In genomic region chr3:98735296-98735695, GRCh38 we compare ENCODE assay signal across 20 cellular contexts. TPM values are rescaled to one million over a fixed set of nuclear protein-coding genes. Genes with fewer than 3 reads are reported as not detected.
DNase-seq lines count a peak whose midpoint lies in the region; ATAC-seq, FAIRE-seq and TF ChIP-seq lines count a peak whose summit lies in the region.
"Had no signal": no experiment of that assay in that cellular context is flagged by ENCODE, and none has a peak within 500 bp of the region (broad histone marks: within the 10 kb centered on the region; RNA-seq: fewer than 3 reads in every experiment).

No MANE protein-coding gene starts in this region.

- no peaks in the 10 kb centered on the region; a peak in 1 of 5 replicates for H3K27me3 ChIP-seq in HepG2 (ENCODE audit: control insufficient read depth in 1 of 2, insufficient read depth in 2 of 2, low read length in 2 of 2)
- H3K27me3 ChIP-seq in right lobe of liver, result no peaks in the 10 kb centered on the region
- H3K27me3 ChIP-seq in GM12878 (replicated peaks in 1 of 2; ENCODE audit: control insufficient read depth in 2 of 2, insufficient read depth in 2 of 2, low read length in 1 of 2), result no peaks in the 10 kb centered on the region
- H3K27me3 ChIP-seq: SJCRH30 had no signal

- H3K9me3 ChIP-seq in HepG2 (ENCODE audit: low read length) (no peaks in the 10 kb centered on the region), right lobe of liver (no peaks in the 10 kb centered on the region), GM12878 (replicated peaks; ENCODE audit: control insufficient read depth, insufficient read depth, low read length) (no peaks in the 10 kb centered on the region)
- H3K9me3 ChIP-seq: A549, SJCRH30 had no signal

- RAD21 ChIA-PET in GM12878 (lab: Charles Lee; ENCODE audit: unreplicated experiment), result interaction anchor here (0.6 to 7.4 kb wide), 13 partner anchors 10 to 173 kb away, joined by 3 to 48 read pairs (median 5); no protein-coding TSS in a partner anchor

- no peak overlapping the region for H3K4me3 ChIP-seq in HepG2 (replicated peaks in 1 of 3; ENCODE audit: insufficient read depth in 1 of 3, low read depth in 2 of 3, low read length in 3 of 3)
- H3K4me3 ChIP-seq in right lobe of liver, result no peak overlapping the region
- H3K4me3 ChIP-seq in GM12878, result peak overlapping the region; percentile 41
- H3K4me3 ChIP-seq: A549, GM23248, SJCRH30 had no signal

- H2AFZ ChIP-seq in HepG2 (ENCODE audit: low read length), result no peak overlapping the region
- no peak overlapping the region for H2AFZ ChIP-seq in GM12878 (ENCODE audit: control insufficient read depth, low read depth, low read length)
- H2AFZ ChIP-seq: GM23248 had no signal

- H3K27me3 Mint-ChIP-seq in nephron progenitor cell (ENCODE audit: low read depth, poor library complexity) (peaks cover 4% of the 10 kb centered on the region), type B pancreatic cell (peaks cover 4% of the 10 kb centered on the region)
- peaks cover 53 to 55% of the 10 kb centered on the region in 2 donors for H3K27me3 Mint-ChIP-seq in stimulated activated naive B cell treated with anti-CD40 and anti-IgM and Interleukin-4, amounts not matched to agents 10 μg/mL and 1 μg/mL and 100 μg/mL, for 72 hours

- CTCF ChIA-PET in HepG2 (lab: Yijun Ruan, JAX; ENCODE audit: low intra/inter-chr PET ratio, low total read pairs) (no interaction called here), GM12878 (lab: Yijun Ruan, JAX) (interaction anchor here (0.8 to 1.8 kb wide), 6 partner anchors 10 to 133 kb away, joined by 3 to 6 read pairs (median 4); no protein-coding TSS in a partner anchor)

- H4K20me1 ChIP-seq in HepG2 (ENCODE audit: insufficient read depth, low read length) (no peaks in the 10 kb centered on the region; the same call in 1 of the 2 replicates), GM12878 (ENCODE audit: control insufficient read depth, insufficient read depth) (no peaks in the 10 kb centered on the region)

- BruUV-seq in HepG2 (replicated peaks; lab: Mats Ljungman, UMichigan), result no TSS peak
- BruUV-seq in GM12878 (replicated peaks; lab: Mats Ljungman, UMichigan), result no TSS peak

- POLR2A ChIA-PET in HepG2 (lab: Yijun Ruan, JAX), result interaction anchor here (1.4 kb wide), 1 partner anchor 49 kb away, joined by 3 read pairs; no protein-coding TSS in a partner anchor
- POLR2A ChIA-PET in GM12878 (lab: Charles Lee), result interaction anchor here (0.9 to 5.3 kb wide), 11 partner anchors 9 to 206 kb away, joined by 3 to 43 read pairs (median 3); partner anchors contain the start of gene CPOX

- SMC1A ChIA-PET in GM12878 (lab: Charles Lee; ENCODE audit: uncharacterized antibody, unreplicated experiment), result interaction anchor here (0.7 to 4.8 kb wide), 19 partner anchors 9 to 186 kb away, joined by 3 to 51 read pairs (median 7); partner anchors contain the start of gene ST3GAL6

- 96% methylated on average over 2 of the region's 2 CpGs for WGBS in HepG2 (ENCODE audit: low lambda C conversion rate)
- 84% methylated on average over 2 of the region's 2 CpGs for WGBS in right lobe of liver (ENCODE audit: insufficient coverage, low coverage, low lambda C conversion rate, missing lambda C conversion rate)
- WGBS in GM12878 (ENCODE audit: insufficient coverage, insufficient replicate concordance, low lambda C conversion rate, missing lambda C conversion rate), result 72% methylated on average over 2 of the region's 2 CpGs

- H3K4me2 ChIP-seq in HepG2 (ENCODE audit: low read depth, low read length) (peak overlapping the region; percentile 87), GM12878 (ENCODE audit: control insufficient read depth, insufficient read depth) (peak overlapping the region; percentile 73)
- H3K4me2 ChIP-seq: A549 had no signal

- TF ChIP-seq CTCF in HepG2 (CRISPR knock-in tag; IDR thresholded peaks at IDR 0.05), result no peak
- no peak for TF ChIP-seq CTCF in right lobe of liver (IDR thresholded peaks at IDR 0.05)
- TF ChIP-seq CTCF in GM12878 (IDR thresholded peaks at IDR 0.05 in 2 of 3, conservative IDR thresholded peaks at IDR 0.05 in 1 of 3; ENCODE audit: control insufficient read depth in 2 of 3, extremely low read depth in 1 of 3, insufficient read depth in 1 of 3, low read depth in 3 of 3, low read length in 3 of 3), result no peak
- TF ChIP-seq CTCF in nephron progenitor cell (IDR thresholded peaks at IDR 0.05), result no peak
- TF ChIP-seq CTCF in type B pancreatic cell (conservative IDR thresholded peaks at IDR 0.05), result no peak

- TF ChIP-seq POLR2A in HepG2 (IDR thresholded peaks at IDR 0.05; ENCODE audit: insufficient read depth in 1 of 2, low read depth in 2 of 2, low read length in 2 of 2) (no peak), right lobe of liver (IDR thresholded peaks at IDR 0.05) (no peak), GM12878 (IDR thresholded peaks at IDR 0.05; ENCODE audit: low read depth, low read length) (no peak), GM12891 (IDR thresholded peaks at IDR 0.05; ENCODE audit: low read depth, low read length) (no peak)

- DNase-seq in HepG2 (ENCODE audit: low spot score), result no peak
- DNase-seq in right lobe of liver, result no peak
- DNase-seq in GM12878 (ENCODE audit: low read depth, low spot score), result no peak
- no peak for DNase-seq in nephron progenitor cell
- DNase-seq in type B pancreatic cell (ENCODE audit: extremely low spot score, unreplicated experiment), result no peak
- DNase-seq in stimulated activated naive B cell treated with anti-CD40 and anti-IgM and Interleukin-4, amounts not matched to agents 10 μg/mL and 1 μg/mL and 100 μg/mL, for 72 hours, result no peak
- DNase-seq in GM12891 (ENCODE audit: insufficient read length, low spot score), result no peak
- DNase-seq in putamen (ENCODE audit: low spot score), result no peak
- DNase-seq: GM23248; MV-4-11; NCI-H1417; NCI-H1930; NCI-H446; NCI-H69; NK-92 treated with Interleukin-12 subunit alpha and Interleukin-12 subunit beta, amount 100 ng/mL, for 24 hours; SJCRH30 had no signal

- H3K4me1 Mint-ChIP-seq in nephron progenitor cell, result peaks cover 75% of the 10 kb centered on the region
- H3K4me1 Mint-ChIP-seq in type B pancreatic cell (ENCODE audit: unreplicated experiment), result peaks cover 24% of the 10 kb centered on the region
- peaks cover 14 to 35% of the 10 kb centered on the region in 2 donors for H3K4me1 Mint-ChIP-seq in stimulated activated naive B cell treated with anti-CD40 and anti-IgM and Interleukin-4, amounts not matched to agents 10 μg/mL and 1 μg/mL and 100 μg/mL, for 72 hours

- H3K79me2 ChIP-seq in HepG2 (ENCODE audit: insufficient read depth, low read length) (peaks cover 68% of the 10 kb centered on the region), GM12878 (ENCODE audit: control insufficient read depth, insufficient read depth, low read length) (peaks cover 39% of the 10 kb centered on the region)

- H3K27ac ChIP-seq in HepG2 (ENCODE audit: extremely low read length, insufficient read depth, low read length) (no peak overlapping the region), right lobe of liver (no peak overlapping the region), GM12878 (ENCODE audit: control insufficient read depth, insufficient read depth) (no peak overlapping the region)
- H3K27ac ChIP-seq: A549, C4-2B, GM23248, HL-60, RWPE1, SJCRH30 had no signal

- H3K36me3 ChIP-seq in HepG2 (replicated peaks in 1 of 2; ENCODE audit: control insufficient read depth in 1 of 2, insufficient read depth in 2 of 2, low read length in 2 of 2) (peaks cover 0 to 10% of the 10 kb centered on the region in 2 experiments; a peak in 1 of 5 replicates), right lobe of liver (no peaks in the 10 kb centered on the region), GM12878 (ENCODE audit: control insufficient read depth in 2 of 2, insufficient read depth in 2 of 2, low read length in 1 of 2) (no peaks in the 10 kb centered on the region)
- H3K36me3 ChIP-seq: SJCRH30 had no signal

- H3K9ac ChIP-seq in HepG2 (ENCODE audit: insufficient read depth, low read depth, low read length) (no peak overlapping the region), GM12878 (ENCODE audit: control insufficient read depth, insufficient read depth, low read length) (no peak overlapping the region; the same call in 1 of the 2 replicates)
- H3K9ac ChIP-seq: GM23248 had no signal

- H3K36me3 Mint-ChIP-seq in nephron progenitor cell (ENCODE audit: low read depth) (peaks cover 25% of the 10 kb centered on the region), type B pancreatic cell (peaks cover 20% of the 10 kb centered on the region)
- no peaks in the 10 kb centered on the region for H3K36me3 Mint-ChIP-seq in stimulated activated naive B cell treated with anti-CD40 and anti-IgM and Interleukin-4, amounts not matched to agents 10 μg/mL and 1 μg/mL and 100 μg/mL, for 72 hours

- H3K9me3 Mint-ChIP-seq in nephron progenitor cell (peaks cover 3% of the 10 kb centered on the region), type B pancreatic cell (peaks cover 5% of the 10 kb centered on the region)
- no peaks in the 10 kb centered on the region for H3K9me3 Mint-ChIP-seq in stimulated activated naive B cell treated with anti-CD40 and anti-IgM and Interleukin-4, amounts not matched to agents 10 μg/mL and 1 μg/mL and 100 μg/mL, for 72 hours

- FAIRE-seq in HepG2 (lab: Jason Lieb, UNC), result no peak
- FAIRE-seq in GM12878 (lab: Jason Lieb, UNC), result no peak
- no peak for FAIRE-seq in GM12891 (lab: Jason Lieb, UNC)
- FAIRE-seq: A549 had no signal

- TF ChIP-seq RAD21 in HepG2 (CRISPR knock-in tag; IDR thresholded peaks at IDR 0.05), result no peak
- TF ChIP-seq RAD21 in GM12878 (IDR thresholded peaks at IDR 0.05; ENCODE audit: insufficient read depth, low read depth, low read length), result no peak

- in situ Hi-C loops in HepG2 (cut with HindIII; ENCODE audit: extremely low pct_ligation_motif_present, low pct_unique_long_range_greater_than_20kb), result no loop called here
- in situ Hi-C loops in GM12878 (cut with MboI), result no loop called here

- peaks cover 66% of the 10 kb centered on the region for H3K4me1 ChIP-seq in HepG2 (ENCODE audit: insufficient read depth, low read length)
- peaks cover 0 to 31% (median 3%) of the 10 kb centered on the region in 4 donors for H3K4me1 ChIP-seq in right lobe of liver
- no peaks in the 10 kb centered on the region for H3K4me1 ChIP-seq in GM12878 (ENCODE audit: control insufficient read depth, insufficient read depth, low read length)
- H3K4me1 ChIP-seq: SJCRH30 had no signal

- H3K4me3 Mint-ChIP-seq in nephron progenitor cell, result peak overlapping the region; percentile 93
- peak overlapping the region; percentile 77 for H3K4me3 Mint-ChIP-seq in type B pancreatic cell
- no peak overlapping the region for H3K4me3 Mint-ChIP-seq in stimulated activated naive B cell treated with anti-CD40 and anti-IgM and Interleukin-4, amounts not matched to agents 10 μg/mL and 1 μg/mL and 100 μg/mL, for 72 hours

- H3K27ac Mint-ChIP-seq in nephron progenitor cell (no peak overlapping the region), type B pancreatic cell (no peak overlapping the region)
- H3K27ac Mint-ChIP-seq in stimulated activated naive B cell treated with anti-CD40 and anti-IgM and Interleukin-4, amounts not matched to agents 10 μg/mL and 1 μg/mL and 100 μg/mL, for 72 hours, result no peak overlapping the region

- TF ChIP-seq EP300 in HepG2 (IDR thresholded peaks at IDR 0.05; ENCODE audit: low read depth in 2 of 2, low read length in 2 of 2) (no peak), HepG2 (CRISPR knock-in tag; IDR thresholded peaks at IDR 0.05; ENCODE audit: borderline replicate concordance) (no peak), GM12878 (IDR thresholded peaks at IDR 0.05; ENCODE audit: borderline replicate concordance in 1 of 2, control insufficient read depth in 1 of 2, low read depth in 2 of 2, low read length in 2 of 2) (no peak)

- intact Hi-C loops in HepG2 (cut with micrococcal nuclease; ENCODE audit: unreplicated experiment) (no loop called here), right lobe of liver (cut with DNase I) (loop anchor here in 1 of 2 donors (10.0 kb wide), 1 partner anchor 50 kb away; no protein-coding TSS in a partner anchor), GM12878 (cut with micrococcal nuclease; ENCODE audit: unreplicated experiment) (no loop called here)

- no peak for ATAC-seq in HepG2
- ATAC-seq in right lobe of liver, result no peak
- no peak for ATAC-seq in GM12878
- no peak for ATAC-seq in stimulated activated naive B cell treated with anti-CD40 and anti-IgM and Interleukin-4, amounts not matched to agents 10 μg/mL and 1 μg/mL and 100 μg/mL, for 72 hours (replicated peaks)
- ATAC-seq: A549 had no signal

RNA-seq across cellular contexts. Expression of gene ST3GAL6, which starts 27.8 kb away (rescaled TPM):
- total RNA-seq in HepG2 (2016; rRNA removed; fragmentation: Illumina TruSeq; extraction: Trizol), result 16.3 and 23.2 TPM in 2 replicates
- 42.6 and 48.7 TPM in 2 replicates for total RNA-seq in HepG2 (2016; cell fraction: cytosol; rRNA removed; fragmentation: Illumina TruSeq; extraction: Trizol; ENCODE audit: low read depth)
- 18.1 and 25.7 TPM in 2 replicates for total RNA-seq in HepG2 (2016; cell fraction: insoluble cytoplasmic fraction; rRNA removed; fragmentation: Illumina TruSeq; extraction: Trizol)
- 26.9 and 29.4 TPM in 2 replicates for total RNA-seq in HepG2 (2016; cell fraction: membrane; rRNA removed; fragmentation: Illumina TruSeq; extraction: Trizol)
- total RNA-seq in HepG2 (2016; cell fraction: nucleus; rRNA removed; fragmentation: Illumina TruSeq; extraction: Trizol), result 36.0 and 39.4 TPM in 2 replicates
- polyA plus RNA-seq in HepG2 (2011; rRNA removed), result 11.7 and 17.5 TPM in 2 replicates
- polyA plus RNA-seq in HepG2 (2011; cell fraction: cytosol; rRNA removed), result 6.4 and 9.1 TPM in 2 replicates
- 12.3 and 12.7 TPM in 2 replicates for polyA plus RNA-seq in HepG2 (2011; cell fraction: nucleus; rRNA removed)
- polyA plus RNA-seq in HepG2 (2012), result 12.2 and 16.3 TPM in 2 replicates
- 8.6 and 11.5 TPM in 2 replicates for polyA plus RNA-seq in HepG2 (2016; cell fraction: cytosol; fragmentation: Illumina TruSeq; extraction: Trizol; ENCODE audit: low read depth)
- polyA plus RNA-seq in HepG2 (2016; cell fraction: insoluble cytoplasmic fraction; fragmentation: Illumina TruSeq; extraction: Trizol; ENCODE audit: low read depth), result 18.1 and 18.9 TPM in 2 replicates
- 13.3 and 15.7 TPM in 2 replicates for polyA plus RNA-seq in HepG2 (2016; cell fraction: membrane; fragmentation: Illumina TruSeq; extraction: Trizol; ENCODE audit: low read depth)
- 68.6 and 70.2 TPM in 2 replicates for polyA plus RNA-seq in HepG2 (2016; cell fraction: nucleus; fragmentation: Illumina TruSeq; extraction: Trizol; ENCODE audit: insufficient read depth, low read depth)
- 12.2 TPM in 1 of 2 replicates, not detected in the other for polyA minus RNA-seq in HepG2 (2011; rRNA and poly(A)+ RNA removed; ENCODE audit: low replicate concordance)
- 13.5 and 16.5 TPM in 2 replicates for polyA minus RNA-seq in HepG2 (2011; cell fraction: cytosol; rRNA and poly(A)+ RNA removed)
- 33.6 and 35.4 TPM in 2 replicates for polyA minus RNA-seq in HepG2 (2011; cell fraction: nucleus; rRNA and poly(A)+ RNA removed)
- 10 to 100 TPM; 17.8 to 69.6 (median 31.5) TPM for total RNA-seq in right lobe of liver
- 172 and 176 TPM in 2 replicates for total RNA-seq in GM12878 (2013; cell fraction: nucleolus; rRNA removed)
- total RNA-seq in GM12878 (2014; rRNA removed), result 35.4 and 43.9 TPM in 2 replicates
- 38.6 and 39.2 TPM in 2 replicates for total RNA-seq in GM12878 (2014; rRNA removed; fragmentation: Illumina TruSeq; extraction: Trizol)
- total RNA-seq in GM12878 (2021), result 36.2 TPM in 2 replicates
- polyA plus RNA-seq in GM12878 (2011; ENCODE audit: low read depth), result 3.2 TPM
- polyA plus RNA-seq in GM12878 (2011; rRNA removed), result 20.2 and 31.3 TPM in 2 replicates
- polyA plus RNA-seq in GM12878 (2011; cell fraction: cytosol; rRNA removed), result 6.9 and 9.8 TPM in 2 replicates
- 21.4 and 27.9 TPM in 2 replicates for polyA plus RNA-seq in GM12878 (2011; cell fraction: nucleus; rRNA removed)
- 6.3 and 11.1 TPM in 2 replicates for polyA plus RNA-seq in GM12878 (2012)
- 38.8 and 58.0 TPM in 2 replicates for polyA plus RNA-seq in GM12878 (2014; fragmentation: Illumina TruSeq; extraction: Trizol)
- 10 to 100 TPM; 19.5 to 31.4 TPM for polyA plus RNA-seq in GM12878 (2014; fragmentation: Nextera tagmentation; extraction: Ambion mirVana)
- polyA plus RNA-seq in GM12878 (2014; rRNA removed), result 32.4 and 41.2 TPM in 2 replicates
- polyA plus RNA-seq in GM12878 (2016; fragmentation: Nextera tagmentation; extraction: Ambion mirVana), result 10 to 100 TPM; 38.8 to 40.4 TPM
- polyA minus RNA-seq in GM12878 (2011; rRNA and poly(A)+ RNA removed), result 10.3 and 13.2 TPM in 2 replicates
- polyA minus RNA-seq in GM12878 (2011; cell fraction: cytosol; rRNA and poly(A)+ RNA removed), result 7.8 and 8.3 TPM in 2 replicates
- 25.9 and 40.0 TPM in 2 replicates for polyA minus RNA-seq in GM12878 (2011; cell fraction: nucleus; rRNA and poly(A)+ RNA removed)
- total RNA-seq in type B pancreatic cell (ENCODE audit: low replicate concordance), result 16.5 and 21.9 TPM in 2 replicates
- polyA plus RNA-seq in GM12891 (2012; ENCODE audit: low read depth, missing spikeins), result 8.3 TPM
- total RNA-seq: GM23248 had no signal

Comparison
In these comparisons a context has a peak if more than half of its experiments do, and no peak if none do; other contexts are left out.
1. H3K4me3 Mint-ChIP-seq: peak in nephron progenitor cell (single experiment) and type B pancreatic cell (single experiment); none in stimulated activated naive B cell treated with anti-CD40 and anti-IgM and Interleukin-4, amounts not matched to agents 10 μg/mL and 1 μg/mL and 100 μg/mL, for 72 hours (0 of 2).